Comparison of ENCODE assay signal across 16 cellular contexts in the genomic region with DNA sequence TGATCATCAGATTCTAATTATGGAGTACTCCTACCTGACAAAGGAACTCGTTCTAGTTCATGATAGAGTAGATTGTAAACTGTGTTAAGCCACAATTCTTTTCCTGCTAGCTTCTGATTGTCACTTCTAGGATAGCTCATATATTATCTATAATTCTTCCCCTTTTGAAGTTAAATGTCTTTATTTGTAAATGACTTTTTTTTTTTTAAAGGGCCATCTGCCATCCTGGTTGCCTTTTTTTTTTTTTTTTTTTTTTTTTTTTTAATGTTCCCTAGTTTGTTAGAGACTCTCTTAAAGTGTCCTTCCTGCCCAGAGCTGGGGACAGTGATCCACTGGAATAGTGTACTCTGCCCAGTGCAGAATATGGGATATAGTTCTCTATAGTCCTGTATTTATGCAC. TPM values are rescaled to one million over a fixed set of nuclear protein-coding genes. Genes with fewer than 3 reads are reported as not detected.
DNase-seq lines count a peak whose midpoint lies in the region; FAIRE-seq and TF ChIP-seq lines count a peak whose summit lies in the region.
"Had no signal": no experiment of that assay in that cellular context is flagged by ENCODE, and none has a peak within 500 bp of the region (broad histone marks: within the 10 kb centered on the region; RNA-seq: fewer than 3 reads in every experiment).

No MANE protein-coding gene starts in this region.

- FAIRE-seq in astrocyte (lab: Jason Lieb, UNC): no peak
- FAIRE-seq: kidney had no signal

- H3K36me3 ChIP-seq in HEK293 (ENCODE audit: control insufficient read depth in 2 of 2, insufficient read depth in 1 of 2, low read length in 2 of 2) (peaks cover 22 to 41% of the 10 kb centered on the region in 2 experiments), astrocyte (ENCODE audit: insufficient read depth, low read length) (peaks cover 24% of the 10 kb centered on the region)

- no peaks in the 10 kb centered on the region for H3K27me3 Mint-ChIP-seq in T-helper 2 cell treated with Interferon-gamma antibody and Interleukin-4, amounts not matched to agents 5 μg/mL and 100 μg/mL, for 36 hours (ENCODE audit: low read depth)
- no peaks in the 10 kb centered on the region for H3K27me3 Mint-ChIP-seq in astrocyte (ENCODE audit: low read depth, unreplicated experiment)
- no peaks in the 10 kb centered on the region for H3K27me3 Mint-ChIP-seq in neural crest cell (ENCODE audit: low read depth)
- H3K27me3 Mint-ChIP-seq: activated B cell treated with CpG ODN at 0.5 μM for 24 hours had no signal

- peaks cover 47% of the 10 kb centered on the region for H3K4me1 Mint-ChIP-seq in T-helper 2 cell treated with Interferon-gamma antibody and Interleukin-4, amounts not matched to agents 5 μg/mL and 100 μg/mL, for 36 hours (ENCODE audit: low read depth)
- H3K4me1 Mint-ChIP-seq in astrocyte (ENCODE audit: low read depth, unreplicated experiment) (peaks cover 26% of the 10 kb centered on the region), neural crest cell (peaks cover 54% of the 10 kb centered on the region)

- no peak for DNase-seq in T-helper 2 cell treated with Interferon-gamma antibody and Interleukin-4, amounts not matched to agents 5 μg/mL and 100 μg/mL, for 36 hours (ENCODE audit: low spot score)
- no peak for DNase-seq in T-helper 2 cell
- DNase-seq in astrocyte (ENCODE audit: low read depth): no peak
- DNase-seq in neural crest cell (ENCODE audit: low read depth, low spot score): no peak
- no peak for DNase-seq in head of caudate nucleus
- DNase-seq in inferior parietal cortex (ENCODE audit: extremely low spot score): no peak
- DNase-seq in amniotic stem cell (lab: John Stamatoyannopoulos, UW): no peak
- DNase-seq: 8988T, activated B cell treated with CpG ODN at 0.5 μM for 24 hours, activated T-cell treated with anti-CD3 and anti-CD28 coated beads for 4 hours, anterior cingulate cortex, cortex of kidney, kidney, PC-9, substantia nigra had no signal

- H3K9me3 Mint-ChIP-seq in T-helper 2 cell treated with Interferon-gamma antibody and Interleukin-4, amounts not matched to agents 5 μg/mL and 100 μg/mL, for 36 hours: no peaks in the 10 kb centered on the region
- H3K9me3 Mint-ChIP-seq in astrocyte (ENCODE audit: unreplicated experiment) (peaks cover 6% of the 10 kb centered on the region), neural crest cell (no peaks in the 10 kb centered on the region)
- H3K9me3 Mint-ChIP-seq: activated B cell treated with CpG ODN at 0.5 μM for 24 hours had no signal

- H3K4me1 ChIP-seq in HEK293 (ENCODE audit: control insufficient read depth, insufficient read depth, low read length) (no peaks in the 10 kb centered on the region), astrocyte (ENCODE audit: insufficient read depth, low read length) (peaks cover 29% of the 10 kb centered on the region)

- intact Hi-C loops in head of caudate nucleus (cut with DNase I): no loop called here

- H3K9ac ChIP-seq in astrocyte (ENCODE audit: low read length): peak overlapping the region; percentile 15

- POLR2A ChIA-PET in HEK293 (lab: Yijun Ruan, JAX): interaction anchor here (0.6 to 1.1 kb wide), 2 partner anchors 8 to 37 kb away, joined by 4 read pairs; a partner anchor contains a TSS

- H3K4me3 ChIP-seq in HEK293 (ENCODE audit: low read depth, low read length) (no peak overlapping the region), astrocyte (ENCODE audit: insufficient read depth, low read depth, low read length) (no peak overlapping the region)
- H3K4me3 ChIP-seq: PC-9 had no signal

- peaks cover 42% of the 10 kb centered on the region for H3K36me3 Mint-ChIP-seq in T-helper 2 cell treated with Interferon-gamma antibody and Interleukin-4, amounts not matched to agents 5 μg/mL and 100 μg/mL, for 36 hours (ENCODE audit: low read depth)
- H3K36me3 Mint-ChIP-seq in astrocyte (ENCODE audit: low read depth, unreplicated experiment) (peaks cover 28% of the 10 kb centered on the region), neural crest cell (ENCODE audit: low read depth) (peaks cover 30% of the 10 kb centered on the region)

- H3K9me3 ChIP-seq in HEK293 (ENCODE audit: control insufficient read depth, insufficient read depth, low read depth, low read length): no peaks in the 10 kb centered on the region
- no peaks in the 10 kb centered on the region for H3K9me3 ChIP-seq in astrocyte (ENCODE audit: insufficient read depth, low read depth, low read length)

- no peak overlapping the region for H3K4me3 Mint-ChIP-seq in T-helper 2 cell treated with Interferon-gamma antibody and Interleukin-4, amounts not matched to agents 5 μg/mL and 100 μg/mL, for 36 hours
- H3K4me3 Mint-ChIP-seq in astrocyte (ENCODE audit: unreplicated experiment) (peak overlapping the region; percentile 23), neural crest cell (peak overlapping the region; percentile 74)
- H3K4me3 Mint-ChIP-seq: activated B cell treated with CpG ODN at 0.5 μM for 24 hours had no signal

- no peak for TF ChIP-seq CTCF in HEK293 (tag by site-specific recombination; IDR thresholded peaks at IDR 0.05)
- no peak for TF ChIP-seq CTCF in astrocyte (IDR thresholded peaks at IDR 0.05; ENCODE audit: insufficient read depth, low read depth, low read length)
- no peak for TF ChIP-seq CTCF in neural crest cell (conservative IDR thresholded peaks at IDR 0.05)

- peaks cover 57% of the 10 kb centered on the region for H4K20me1 ChIP-seq in astrocyte (ENCODE audit: insufficient read depth, low read length)

- peak overlapping the region; percentile 23 for H3K27ac Mint-ChIP-seq in T-helper 2 cell treated with Interferon-gamma antibody and Interleukin-4, amounts not matched to agents 5 μg/mL and 100 μg/mL, for 36 hours
- H3K27ac Mint-ChIP-seq in astrocyte (ENCODE audit: unreplicated experiment): no peak overlapping the region
- H3K27ac Mint-ChIP-seq in neural crest cell (ENCODE audit: unreplicated experiment): no peak overlapping the region
- H3K27ac Mint-ChIP-seq: activated B cell treated with CpG ODN at 0.5 μM for 24 hours had no signal

- CTCF ChIA-PET in HEK293 (lab: Yijun Ruan, JAX): interaction anchor here (0.7 kb wide), 1 partner anchor 9 kb away, joined by 6 read pairs; no protein-coding TSS in a partner anchor

- no peak overlapping the region for H2AFZ ChIP-seq in astrocyte (ENCODE audit: low read depth, low read length)
- H2AFZ ChIP-seq: PC-9 had no signal

- H3K79me2 ChIP-seq in astrocyte (ENCODE audit: insufficient read depth, low read length): peaks cover 88% of the 10 kb centered on the region

- H3K4me2 ChIP-seq in astrocyte (ENCODE audit: low read length): peak overlapping the region; percentile 66
- H3K4me2 ChIP-seq: PC-9 had no signal

- H3K27ac ChIP-seq in HEK293 (ENCODE audit: extremely low read depth, low read depth, low read length) (no peak overlapping the region), astrocyte (ENCODE audit: low read depth, low read length) (peak overlapping the region; percentile 28)
- H3K27ac ChIP-seq: PC-9 had no signal

- H3K27me3 ChIP-seq in astrocyte (ENCODE audit: insufficient read depth, low read length): no peaks in the 10 kb centered on the region

TF ChIP-seq in HEK293, 187 proteins besides CTCF, POLR2A, EP300 and RAD21:
- TF ChIP-seq, protein P1, sequence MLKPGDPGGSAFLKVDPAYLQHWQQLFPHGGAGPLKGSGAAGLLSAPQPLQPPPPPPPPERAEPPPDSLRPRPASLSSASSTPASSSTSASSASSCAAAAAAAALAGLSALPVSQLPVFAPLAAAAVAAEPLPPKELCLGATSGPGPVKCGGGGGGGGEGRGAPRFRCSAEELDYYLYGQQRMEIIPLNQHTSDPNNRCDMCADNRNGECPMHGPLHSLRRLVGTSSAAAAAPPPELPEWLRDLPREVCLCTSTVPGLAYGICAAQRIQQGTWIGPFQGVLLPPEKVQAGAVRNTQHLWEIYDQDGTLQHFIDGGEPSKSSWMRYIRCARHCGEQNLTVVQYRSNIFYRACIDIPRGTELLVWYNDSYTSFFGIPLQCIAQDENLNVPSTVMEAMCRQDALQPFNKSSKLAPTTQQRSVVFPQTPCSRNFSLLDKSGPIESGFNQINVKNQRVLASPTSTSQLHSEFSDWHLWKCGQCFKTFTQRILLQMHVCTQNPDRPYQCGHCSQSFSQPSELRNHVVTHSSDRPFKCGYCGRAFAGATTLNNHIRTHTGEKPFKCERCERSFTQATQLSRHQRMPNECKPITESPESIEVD (tag by site-specific recombination; IDR thresholded peaks at IDR 0.05): no peak
- TF ChIP-seq SP7 (tag by site-specific recombination; IDR thresholded peaks at IDR 0.05): peak; percentile 3; the same call in 1 of the 2 replicates
- TF ChIP-seq, protein P2, sequence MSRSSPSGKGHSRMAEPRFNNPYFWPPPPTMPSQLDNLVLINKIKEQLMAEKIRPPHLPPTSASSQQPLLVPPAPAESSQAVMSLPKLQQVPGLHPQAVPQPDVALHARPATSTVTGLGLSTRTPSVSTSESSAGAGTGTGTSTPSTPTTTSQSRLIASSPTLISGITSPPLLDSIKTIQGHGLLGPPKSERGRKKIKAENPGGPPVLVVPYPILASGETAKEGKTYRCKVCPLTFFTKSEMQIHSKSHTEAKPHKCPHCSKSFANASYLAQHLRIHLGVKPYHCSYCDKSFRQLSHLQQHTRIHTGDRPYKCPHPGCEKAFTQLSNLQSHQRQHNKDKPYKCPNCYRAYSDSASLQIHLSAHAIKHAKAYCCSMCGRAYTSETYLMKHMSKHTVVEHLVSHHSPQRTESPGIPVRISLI (tag by site-specific recombination; IDR thresholded peaks at IDR 0.05): peak; percentile 87

RNA-seq across cellular contexts. Expression of a gene that starts 4.3 kb away (rescaled TPM):
- total RNA-seq in astrocyte (23.9 and 26.8 TPM in 2 replicates), neural crest cell (63.5 and 63.9 TPM in 2 replicates)

RNA-seq across cellular contexts. Expression of a gene that starts 37.2 kb away (rescaled TPM):
- total RNA-seq in astrocyte (37.5 and 44.8 TPM in 2 replicates), neural crest cell (84.7 and 89.5 TPM in 2 replicates)
